Comparison of ENCODE assay signal across 1 cellular context in genomic region chr19:45766919-45767346, GRCh38.
A peak's percentile ranks its signal among the peaks of the same experiment; 100 is the strongest.
TF ChIP-seq lines count a peak whose summit lies in the region.

No MANE protein-coding gene starts in this region.

TF ChIP-seq in HepG2, 621 proteins besides CTCF, POLR2A, EP300 and RAD21 (continued from another document):
- 0 out of 2 replicates have a peak, but pooled peaks have one; percentile 26 for TF ChIP-seq ZNF318 (CRISPR knock-in tag; IDR thresholded peaks at IDR 0.05)
- TF ChIP-seq ZNF678 (CRISPR knock-in tag; IDR thresholded peaks at IDR 0.05): 0 out of 2 replicates have a peak, but pooled peaks have one; percentile 44
- no peak for TF ChIP-seq BRCA1 (CRISPR knock-in tag; IDR thresholded peaks at IDR 0.05)
- TF ChIP-seq POLR2G (IDR thresholded peaks at IDR 0.05; ENCODE audit: low read depth, low read length): no peak; the same call in 1 of the 2 replicates
- 0 out of 2 replicates have a peak, but pooled peaks have one; percentile 1 for TF ChIP-seq ZNF589 (CRISPR knock-in tag; conservative IDR thresholded peaks at IDR 0.05)
- no peak for TF ChIP-seq TCF7 (IDR thresholded peaks at IDR 0.05; ENCODE audit: low read depth)
- no peak for TF ChIP-seq ZNF629 (CRISPR knock-in tag; conservative IDR thresholded peaks at IDR 0.05)
- no peak for TF ChIP-seq NFATC3 (CRISPR knock-in tag; IDR thresholded peaks at IDR 0.05)
- TF ChIP-seq ZSCAN21 (CRISPR knock-in tag; IDR thresholded peaks at IDR 0.05; ENCODE audit: borderline replicate concordance): 0 out of 2 replicates have a peak, but pooled peaks have one; percentile 24
- no peak; the same call in 1 of the 2 replicates for TF ChIP-seq ZNF580 (CRISPR knock-in tag; IDR thresholded peaks at IDR 0.05; ENCODE audit: borderline replicate concordance, low read depth)
- TF ChIP-seq ZNF30 (CRISPR knock-in tag; IDR thresholded peaks at IDR 0.05): 0 out of 2 replicates have a peak, but pooled peaks have one; percentile 8
- no peak for TF ChIP-seq ZNF792 (CRISPR knock-in tag; IDR thresholded peaks at IDR 0.05)
- TF ChIP-seq ZNF263 (CRISPR knock-in tag; IDR thresholded peaks at IDR 0.05): peak; percentile 68
- TF ChIP-seq PBX2 (CRISPR knock-in tag; IDR thresholded peaks at IDR 0.05): no peak
